Comparison of ENCODE assay signal across 1 cellular context in genomic region chr16:71883849-71884638, GRCh38.
TF ChIP-seq lines count a peak whose summit lies in the region.

Gene ZNF821 (minus strand): TSS chr16:71884182. CDS start chr16:71879946, 4,236 bp downstream.

TF ChIP-seq in HepG2, 621 proteins besides CTCF, POLR2A, EP300 and RAD21 (continued from another document and continues in another):
- TF ChIP-seq KLF11 (CRISPR knock-in tag; IDR thresholded peaks at IDR 0.05) (no peak), ZBED4 (CRISPR knock-in tag; IDR thresholded peaks at IDR 0.05; ENCODE audit: borderline replicate concordance) (peak; percentile 95), SNAPC5 (CRISPR knock-in tag; IDR thresholded peaks at IDR 0.05; ENCODE audit: borderline replicate concordance) (no peak), ZNF138 (CRISPR knock-in tag; IDR thresholded peaks at IDR 0.05; ENCODE audit: low read depth) (0 out of 2 replicates have a peak, but pooled peaks have one; percentile 18), MXI1 (IDR thresholded peaks at IDR 0.05; ENCODE audit: borderline replicate concordance, low read depth, low read length) (peak; percentile 11; the same call in 1 of the 3 replicates), SOX5 (CRISPR knock-in tag; IDR thresholded peaks at IDR 0.05; ENCODE audit: borderline replicate concordance) (no peak), FOSL1 (CRISPR knock-in tag; IDR thresholded peaks at IDR 0.05; ENCODE audit: borderline replicate concordance) (no peak), KLF15 (CRISPR knock-in tag; IDR thresholded peaks at IDR 0.05; ENCODE audit: borderline replicate concordance) (no peak), ZBTB14 (CRISPR knock-in tag; IDR thresholded peaks at IDR 0.05) (peak; percentile 99), HOXA5 (CRISPR knock-in tag; IDR thresholded peaks at IDR 0.05) (no peak), TFDP2 (CRISPR knock-in tag; IDR thresholded peaks at IDR 0.05) (peak; percentile 53; the same call in 1 of the 2 replicates), ZNF205 (CRISPR knock-in tag; IDR thresholded peaks at IDR 0.05) (peak; percentile 76), ZBTB7B (CRISPR knock-in tag; IDR thresholded peaks at IDR 0.05) (peak; percentile 68), SMAD1 (CRISPR knock-in tag; IDR thresholded peaks at IDR 0.05; ENCODE audit: borderline replicate concordance, low read depth) (peak; percentile 64; the same call in 1 of the 2 replicates), SRSF1 (optimal IDR thresholded peaks at IDR 0.05; ENCODE audit: low read depth, low read length) (peak; percentile 9), ETV5 (CRISPR knock-in tag; IDR thresholded peaks at IDR 0.05; ENCODE audit: borderline replicate concordance) (peak; percentile 17; the same call in 1 of the 2 replicates), NCOA1 (CRISPR knock-in tag; IDR thresholded peaks at IDR 0.05) (no peak), ZNF232 (CRISPR knock-in tag; IDR thresholded peaks at IDR 0.05; ENCODE audit: borderline replicate concordance) (peak; percentile 58; the same call in 1 of the 2 replicates), POLR2G (IDR thresholded peaks at IDR 0.05; ENCODE audit: low read depth, low read length) (peak; percentile 65), MED1 (CRISPR knock-in tag; IDR thresholded peaks at IDR 0.05) (peak; percentile 33), ARID5B (CRISPR knock-in tag; IDR thresholded peaks at IDR 0.05) (peak; percentile 7; the same call in 1 of the 2 replicates), CEBPG (CRISPR knock-in tag; IDR thresholded peaks at IDR 0.05) (no peak), ZNF230 (CRISPR knock-in tag; IDR thresholded peaks at IDR 0.05) (peak; percentile 69; the same call in 1 of the 2 replicates), TCF7L2 (IDR thresholded peaks at IDR 0.05; ENCODE audit: low read depth, low read length) (no peak), RFX3 (CRISPR knock-in tag; IDR thresholded peaks at IDR 0.05) (no peak), ATF7 (IDR thresholded peaks at IDR 0.05) (no peak), ATF7 (CRISPR knock-in tag; IDR thresholded peaks at IDR 0.05) (0 out of 2 replicates have a peak, but pooled peaks have one; percentile 57), ZNF564 (CRISPR knock-in tag; IDR thresholded peaks at IDR 0.05) (peak; percentile 50; the same call in 1 of the 2 replicates), SMC3 (IDR thresholded peaks at IDR 0.05; ENCODE audit: low read length) (no peak), ZNF280D (CRISPR knock-in tag; IDR thresholded peaks at IDR 0.05) (no peak), ZBTB33 (CRISPR knock-in tag; IDR thresholded peaks at IDR 0.05) (no peak), ZHX2 (IDR thresholded peaks at IDR 0.05; ENCODE audit: low read depth) (no peak), ZHX2 (CRISPR knock-in tag; IDR thresholded peaks at IDR 0.05; ENCODE audit: borderline replicate concordance) (peak; percentile 21; the same call in 1 of the 2 replicates), MAX (IDR thresholded peaks at IDR 0.05) (peak; percentile 28; the same call in 1 of the 2 replicates), MXD3 (CRISPR knock-in tag; IDR thresholded peaks at IDR 0.05) (peak; percentile 63; the same call in 1 of the 2 replicates), TEAD3 (CRISPR knock-in tag; optimal IDR thresholded peaks at IDR 0.05; ENCODE audit: borderline replicate concordance) (peak; percentile 31)
